Comparison of ENCODE assay signal across 8 cellular contexts in the genomic region with DNA sequence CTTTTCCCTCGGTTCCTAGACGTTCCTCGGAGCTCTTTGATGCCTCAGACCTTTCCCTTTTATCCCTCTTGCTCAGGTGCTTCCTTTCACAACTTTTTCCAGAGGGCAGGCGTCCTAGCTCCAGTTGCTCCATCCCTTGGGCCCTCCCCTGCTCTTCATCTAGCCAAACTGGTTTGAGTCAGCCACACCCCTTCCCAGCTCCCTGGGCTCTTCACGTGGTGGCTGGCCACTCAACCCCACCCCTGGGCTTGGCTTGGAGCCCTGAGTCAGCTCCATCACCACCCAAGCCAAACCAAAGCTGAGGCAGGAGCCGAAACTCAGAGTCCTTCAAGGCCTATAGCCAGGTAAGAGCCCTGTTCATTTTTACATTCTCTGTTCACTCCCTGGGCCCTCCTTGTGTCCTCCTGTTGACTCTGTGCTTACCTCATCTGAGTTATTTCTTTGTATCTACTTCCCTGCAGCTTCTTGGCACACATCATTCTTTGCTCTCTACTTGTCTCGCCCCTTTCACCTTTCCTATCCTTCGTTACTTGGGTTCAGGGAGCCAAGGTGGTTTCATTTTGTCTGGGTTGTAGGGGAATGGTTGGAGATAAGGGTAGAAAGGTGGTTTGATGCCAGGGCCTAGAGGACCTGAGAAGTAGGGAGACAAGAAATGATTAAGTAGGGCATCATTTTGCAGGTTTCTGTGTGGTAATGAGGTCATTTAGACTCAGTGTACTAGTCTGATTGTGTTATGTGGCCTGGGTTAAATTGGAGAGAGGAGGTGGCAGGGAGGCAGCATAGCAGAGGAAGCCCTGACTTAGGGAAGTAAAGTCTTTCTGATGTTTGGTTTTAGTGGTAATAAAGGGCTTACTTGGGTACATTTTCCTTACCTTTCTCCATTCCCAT. TPM values are rescaled to one million over a fixed set of nuclear protein-coding genes. Genes with fewer than 3 reads are reported as not detected.
A peak's percentile ranks its signal among the peaks of the same experiment; 100 is the strongest.
DNase-seq lines count a peak whose midpoint lies in the region; ATAC-seq lines count a peak whose summit lies in the region.

No MANE protein-coding gene starts in this region.

- peak; percentile 54 for ATAC-seq in activated naive CD8-positive, alpha-beta T cell treated with anti-CD3 and anti-CD28 coated beads, Interleukin-2, amount 50 U/mL, for 24 hours
- no peak for ATAC-seq in HG02798 (IDR thresholded peaks at IDR 0.05; ENCODE audit: poor library complexity, unreplicated experiment)

- H3K9me3 Mint-ChIP-seq in activated naive CD8-positive, alpha-beta T cell treated with anti-CD3 and anti-CD28 coated beads, Interleukin-2, amount 50 U/mL, for 24 hours: no peaks in the 10 kb centered on the region

- peak overlapping the region; percentile 40 for H3K27ac Mint-ChIP-seq in activated naive CD8-positive, alpha-beta T cell treated with anti-CD3 and anti-CD28 coated beads, Interleukin-2, amount 50 U/mL, for 24 hours

- peaks cover 13% of the 10 kb centered on the region for H3K4me1 Mint-ChIP-seq in activated naive CD8-positive, alpha-beta T cell treated with anti-CD3 and anti-CD28 coated beads, Interleukin-2, amount 50 U/mL, for 24 hours

- H3K27me3 Mint-ChIP-seq in activated naive CD8-positive, alpha-beta T cell treated with anti-CD3 and anti-CD28 coated beads, Interleukin-2, amount 50 U/mL, for 24 hours: no peaks in the 10 kb centered on the region

- H3K4me3 Mint-ChIP-seq in activated naive CD8-positive, alpha-beta T cell treated with anti-CD3 and anti-CD28 coated beads, Interleukin-2, amount 50 U/mL, for 24 hours: no peak overlapping the region

- DNase-seq in AG08395 (ENCODE audit: low spot score): peak; percentile 96
- DNase-seq in HT1080 (ENCODE audit: low read depth): peak; percentile 90
- DNase-seq in activated naive CD8-positive, alpha-beta T cell treated with anti-CD3 and anti-CD28 coated beads, Interleukin-2, amount 50 U/mL, for 24 hours: no peak
- DNase-seq in hepatic stellate cell (ENCODE audit: low spot score): peak; percentile 86
- no peak for DNase-seq in NCI-H2081 (lab: John Stamatoyannopoulos, UW)
- no peak for DNase-seq in NCI-H146 (lab: John Stamatoyannopoulos, UW)

- peak overlapping the region in 20 of 21 experiments; percentile 46 to 85 (median 75) for H3K27ac ChIP-seq in skin epidermis

- peaks cover 46% of the 10 kb centered on the region for H3K36me3 Mint-ChIP-seq in activated naive CD8-positive, alpha-beta T cell treated with anti-CD3 and anti-CD28 coated beads, Interleukin-2, amount 50 U/mL, for 24 hours (ENCODE audit: low read depth)

- H3K4me3 ChIP-seq in skin epidermis: peak overlapping the region; percentile 7 to 32 (median 15)

RNA-seq across cellular contexts. Expression of a gene that starts 7.6 kb away (rescaled TPM):
- total RNA-seq in HT1080 (2014; rRNA removed; shearing (Covaris generic)): 24.8 and 25.7 TPM in 2 replicates
- 17.8 and 19.7 TPM in 2 replicates for polyA plus RNA-seq in HT1080 (2015; cell fraction: cytosol; rRNA removed)
- polyA plus RNA-seq in HT1080 (2015; cell fraction: nucleus; rRNA removed): 52.3 and 58.0 TPM in 2 replicates

RNA-seq across cellular contexts. Expression of a gene that starts 21.3 kb away (rescaled TPM):
- total RNA-seq in HT1080 (2014; rRNA removed; shearing (Covaris generic)): 5.7 and 5.9 TPM in 2 replicates
- polyA plus RNA-seq in HT1080 (2015; cell fraction: cytosol; rRNA removed): 1.6 and 2.7 TPM in 2 replicates
- polyA plus RNA-seq in HT1080 (2015; cell fraction: nucleus; rRNA removed): 21.8 and 24.7 TPM in 2 replicates

RNA-seq across cellular contexts. Expression of a gene that starts 21.5 kb away (rescaled TPM):
- total RNA-seq in HT1080 (2014; rRNA removed; shearing (Covaris generic)): 96.2 and 104 TPM in 2 replicates
- 46.4 and 48.5 TPM in 2 replicates for polyA plus RNA-seq in HT1080 (2015; cell fraction: cytosol; rRNA removed)
- 86.0 and 86.3 TPM in 2 replicates for polyA plus RNA-seq in HT1080 (2015; cell fraction: nucleus; rRNA removed)

RNA-seq across cellular contexts. Expression of a gene that starts 41.6 kb away (rescaled TPM):
- total RNA-seq in HT1080 (2014; rRNA removed; shearing (Covaris generic)): 17.3 and 22.9 TPM in 2 replicates
- 12.7 and 13.1 TPM in 2 replicates for polyA plus RNA-seq in HT1080 (2015; cell fraction: cytosol; rRNA removed)
- 30.3 and 35.2 TPM in 2 replicates for polyA plus RNA-seq in HT1080 (2015; cell fraction: nucleus; rRNA removed)

RNA-seq across cellular contexts. Expression of a gene that starts 46.4 kb away (rescaled TPM):
- total RNA-seq in HT1080 (2014; rRNA removed; shearing (Covaris generic)): 14.5 and 15.9 TPM in 2 replicates
- polyA plus RNA-seq in HT1080 (2015; cell fraction: cytosol; rRNA removed): 5.2 and 6.0 TPM in 2 replicates
- 10.5 and 10.9 TPM in 2 replicates for polyA plus RNA-seq in HT1080 (2015; cell fraction: nucleus; rRNA removed)

Comparison
In these comparisons a context has a peak if more than half of its experiments do, and no peak if none do; other contexts are left out.
1. DNase-seq: peak in AG08395 (single experiment), HT1080 (single experiment) and hepatic stellate cell (single experiment); none in activated naive CD8-positive, alpha-beta T cell treated with anti-CD3 and anti-CD28 coated beads, Interleukin-2, amount 50 U/mL, for 24 hours (single experiment), NCI-H2081 (0 of 2) and NCI-H146 (single experiment).